In genomic region chr3:9932843-9933560, GRCh38 we compare ENCODE assay signal across 8 cellular contexts. TPM values are rescaled to one million over a fixed set of nuclear protein-coding genes. Genes with fewer than 3 reads are reported as not detected.
A peak's percentile ranks its signal among the peaks of the same experiment; 100 is the strongest.
DNase-seq lines count a peak whose midpoint lies in the region; ATAC-seq and TF ChIP-seq lines count a peak whose summit lies in the region.

No MANE protein-coding gene starts in this region.

- CTCF ChIA-PET in activated CD4-positive, alpha-beta T cell treated with anti-CD3 and anti-CD28 coated beads for 36 hours (lab: Charles Lee): interaction anchor here (0.6 to 4.6 kb wide), 29 partner anchors 10 to 628 kb away, joined by 3 to 35 read pairs (median 4); partner anchors contain the start of genes BRPF1, EMC3, IL17RC and IRAK2

- peaks cover 0 to 30% (median 7%) of the 10 kb centered on the region in 4 donors for H3K4me1 ChIP-seq in right lobe of liver

- no peaks in the 10 kb centered on the region for H3K9me3 Mint-ChIP-seq in activated CD4-positive, alpha-beta T cell treated with anti-CD3 and anti-CD28 coated beads for 36 hours (ENCODE audit: low read depth)

- H3K36me3 Mint-ChIP-seq in activated CD4-positive, alpha-beta T cell treated with anti-CD3 and anti-CD28 coated beads for 36 hours (ENCODE audit: low read depth): peaks cover 10% of the 10 kb centered on the region

- H3K9me3 ChIP-seq in right lobe of liver: no peaks in the 10 kb centered on the region

- POLR2A ChIA-PET in activated CD4-positive, alpha-beta T cell treated with anti-CD3 and anti-CD28 coated beads for 36 hours (lab: Charles Lee): interaction anchor here (0.7 to 2.2 kb wide), 9 partner anchors 9 to 537 kb away, joined by 3 to 16 read pairs (median 4); partner anchors contain the start of genes ARPC4, EMC3, IL17RC and JAGN1

- DNase-seq in AG09319 (ENCODE audit: extremely low read depth, low read depth) (no peak), NCI-H226 (peak; percentile 69), coronary artery (ENCODE audit: low spot score) (peak; percentile 93), right lobe of liver (peak; percentile 81 to 87 (median 86))
- DNase-seq in activated CD4-positive, alpha-beta T cell treated with anti-CD3 and anti-CD28 coated beads for 36 hours: peak; percentile 95
- peak; percentile 92 for DNase-seq in stimulated activated CD4-positive, alpha-beta T cell treated with anti-CD3 and anti-CD28 coated beads, Interleukin-4, amount 100 ng/mL, for 24 hours

- intact Hi-C loops in activated CD4-positive, alpha-beta T cell treated with anti-CD3 and anti-CD28 coated beads for 36 hours (cut with DNase I, micrococcal nuclease): loop anchor here (1.0 to 5.0 kb wide), 21 partner anchors 13 to 537 kb away; partner anchors contain the start of genes BRPF1 (in 2 of the 2), EMC3 (in 2 of the 2), JAGN1 (in 2 of the 2) and RPUSD3 (in 2 of the 2)
- intact Hi-C loops in right lobe of liver (cut with DNase I): loop anchor here in 1 of 2 donors (10.0 kb wide), 1 partner anchor 292 kb away; no protein-coding TSS in a partner anchor

- peaks cover 29% of the 10 kb centered on the region for H3K4me1 Mint-ChIP-seq in activated CD4-positive, alpha-beta T cell treated with anti-CD3 and anti-CD28 coated beads for 36 hours

- H3K4me3 Mint-ChIP-seq in activated CD4-positive, alpha-beta T cell treated with anti-CD3 and anti-CD28 coated beads for 36 hours: peak overlapping the region; percentile 96

- H3K27me3 ChIP-seq in right lobe of liver: no peaks in the 10 kb centered on the region

- TF ChIP-seq CTCF in AG09319 (IDR thresholded peaks at IDR 0.05; ENCODE audit: low read depth, low read length) (peak; percentile 73), coronary artery (IDR thresholded peaks at IDR 0.05) (peak; percentile 75), right lobe of liver (IDR thresholded peaks at IDR 0.05) (peak; percentile 60 to 77 (median 74))

- H3K4me3 ChIP-seq in coronary artery (peak overlapping the region; percentile 78), right lobe of liver (peak overlapping the region; percentile 71 to 86 (median 80))

- H3K27me3 Mint-ChIP-seq in activated CD4-positive, alpha-beta T cell treated with anti-CD3 and anti-CD28 coated beads for 36 hours: no peaks in the 10 kb centered on the region

- peak overlapping the region; percentile 95 for H3K27ac Mint-ChIP-seq in activated CD4-positive, alpha-beta T cell treated with anti-CD3 and anti-CD28 coated beads for 36 hours

- TF ChIP-seq POLR2A in right lobe of liver (IDR thresholded peaks at IDR 0.05): no peak

- WGBS in right lobe of liver (ENCODE audit: insufficient coverage, low coverage, low lambda C conversion rate, missing lambda C conversion rate): 0% methylated on average over 13 of the region's 77 CpGs

- H3K36me3 ChIP-seq in right lobe of liver: peaks cover 0 to 20% (median 0%) of the 10 kb centered on the region in 4 donors

- H3K27ac ChIP-seq in coronary artery: peak overlapping the region; percentile 94 to 97
- peak overlapping the region; percentile 61 to 88 (median 80) for H3K27ac ChIP-seq in right lobe of liver

- ATAC-seq in GM18867 (IDR thresholded peaks at IDR 0.05; ENCODE audit: unreplicated experiment) (peak; percentile 70), HG03066 (IDR thresholded peaks at IDR 0.05; ENCODE audit: low read depth, unreplicated experiment) (peak; percentile 61), right lobe of liver (peak; percentile 71 to 77 (median 76))
- ATAC-seq in activated CD4-positive, alpha-beta T cell treated with anti-CD3 and anti-CD28 coated beads for 36 hours: peak; percentile 76

RNA-seq across cellular contexts. Expression of gene CRELD1, which starts 0.6 kb away (rescaled TPM):
- total RNA-seq in activated CD4-positive, alpha-beta T cell treated with anti-CD3 and anti-CD28 coated beads for 36 hours: 10 to 100 TPM; 12.6 to 14.7 TPM
- 10 to 100 TPM; 22.4 to 43.5 (median 30.5) TPM for total RNA-seq in right lobe of liver

RNA-seq across cellular contexts. Expression of gene IL17RC, which starts 16.1 kb away (rescaled TPM):
- under 1 TPM; 0.25 to 0.50 TPM for total RNA-seq in activated CD4-positive, alpha-beta T cell treated with anti-CD3 and anti-CD28 coated beads for 36 hours
- 10 to 100 TPM; 19.5 to 53.4 (median 40.1) TPM for total RNA-seq in right lobe of liver

RNA-seq across cellular contexts. Expression of gene PRRT3, which starts 19.2 kb away (rescaled TPM):
- 1 to 10 TPM; 8.1 to 9.7 TPM for total RNA-seq in activated CD4-positive, alpha-beta T cell treated with anti-CD3 and anti-CD28 coated beads for 36 hours
- under 1 TPM; 0.19 to 0.92 (median 0.35) TPM for total RNA-seq in right lobe of liver

RNA-seq across cellular contexts. Expression of gene IL17RE, which starts 30.4 kb away (rescaled TPM):
- 1 to 10 TPM; 2.3 to 3.1 TPM for total RNA-seq in activated CD4-positive, alpha-beta T cell treated with anti-CD3 and anti-CD28 coated beads for 36 hours
- total RNA-seq in right lobe of liver: 1 to 10 TPM; 1.1 to 4.6 (median 2.2) TPM

RNA-seq across cellular contexts. Expression of gene JAGN1, which starts 42.6 kb away (rescaled TPM):
- 10 to 100 TPM; 27.1 to 33.0 TPM for total RNA-seq in activated CD4-positive, alpha-beta T cell treated with anti-CD3 and anti-CD28 coated beads for 36 hours
- total RNA-seq in right lobe of liver: 10 to 100 TPM; 20.5 to 40.6 (median 26.5) TPM

Comparison
In these comparisons a context has a peak if more than half of its experiments do, and no peak if none do; other contexts are left out.
1. RNA of gene IL17RC, which starts 16.1 kb away (total RNA-seq): 19.5 to 53.4 TPM in right lobe of liver; 0.25 to 0.50 TPM in activated CD4-positive, alpha-beta T cell treated with anti-CD3 and anti-CD28 coated beads for 36 hours; every median in the first group is over 10 times any median in the second.
2. RNA of gene PRRT3, which starts 19.2 kb away (total RNA-seq): 8.1 to 9.7 TPM in activated CD4-positive, alpha-beta T cell treated with anti-CD3 and anti-CD28 coated beads for 36 hours; 0.19 to 0.92 TPM in right lobe of liver; every median in the first group is over 4 times any median in the second.
3. Peak in every context shown above with its lines, with median percentiles within 50 percentile points of each other: CTCF ChIP-seq and ATAC-seq.